29 cellular contexts compared by ENCODE assay signal in the genomic region with DNA sequence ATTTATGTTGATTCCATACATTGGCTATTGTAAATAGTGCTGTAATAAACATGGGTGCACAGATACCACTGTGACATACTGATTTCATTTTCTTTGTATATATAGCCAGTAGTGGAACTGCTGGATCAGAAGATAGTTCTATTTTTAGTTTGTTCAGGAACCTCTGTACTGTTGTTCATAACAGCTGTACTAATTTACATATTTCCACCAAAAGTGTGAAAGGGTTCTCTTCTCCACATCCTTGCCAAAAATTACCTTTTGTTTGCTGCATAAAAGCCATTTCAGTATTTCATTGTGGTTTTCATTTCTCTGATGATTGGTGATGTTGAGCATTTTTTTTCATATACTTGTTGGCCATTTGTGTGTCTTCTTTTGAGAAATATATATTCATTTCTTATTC.
"Had no signal": no experiment of that assay in that cellular context is flagged by ENCODE, and none has a peak within 500 bp of the region (broad histone marks: within the 10 kb centered on the region; RNA-seq: fewer than 3 reads in every experiment).

No MANE protein-coding gene starts in this region.

- H3K4me1 ChIP-seq: adrenal gland, body of pancreas, colonic mucosa, esophagus muscularis mucosa, foreskin keratinocyte, gastrocnemius medialis, heart left ventricle had no signal

- DNase-seq: activated B cell treated with CpG ODN at 0.5 μM for 24 hours; activated CD4-positive, alpha-beta memory T cell treated with anti-CD3 and anti-CD28 coated beads for 36 hours; activated CD4-positive, alpha-beta T cell treated with anti-CD3 and anti-CD28 coated beads for 48 hours; activated CD4-positive, alpha-beta T cell treated with anti-CD3 and anti-CD28 coated beads, Interleukin-2, amount 50 U/mL, for 1 hour; activated CD8-positive, alpha-beta memory T cell treated with anti-CD3 and anti-CD28 coated beads, Interleukin-2, amount 10 ng/mL, durations not matched to agents 7 days and 5 days; activated CD8-positive, alpha-beta memory T cell treated with anti-CD3 and anti-CD28 coated beads, Interleukin-2, amount 50 U/mL, for 4 hours; activated CD8-positive, alpha-beta T cell treated with anti-CD3 and anti-CD28 coated beads, Interleukin-2, amount 10 ng/mL, durations not matched to agents 7 days and 5 days; activated effector memory CD4-positive, alpha-beta T cell treated with anti-CD3 and anti-CD28 coated beads, Interleukin-2, amount 50 U/mL, for 16 hours; activated naive CD4-positive, alpha-beta T cell treated with anti-CD3 and anti-CD28 coated beads for 36 hours; activated naive CD8-positive, alpha-beta T cell treated with anti-CD3 and anti-CD28 coated beads for 36 hours; activated naive CD8-positive, alpha-beta T cell treated with anti-CD3 and anti-CD28 coated beads, Interleukin-2, amount 50 U/mL, for 24 hours; activated T-cell treated with anti-CD3 and anti-CD28 coated beads, Interleukin-2, amount 50 U/mL, for 1 hour; activated T-cell treated with anti-CD3 and anti-CD28 coated beads, Interleukin-2, amount 50 U/mL, for 48 hours; adrenal gland; amygdala; aorta; body of pancreas; caudate nucleus; colonic mucosa; effector CD8-positive, alpha-beta T cell; foreskin keratinocyte; gastrocnemius medialis; glutamatergic neuron; heart left ventricle; hypothalamus; T1000; WERI-Rb-1 had no signal

- FAIRE-seq: endometrium had no signal

- H3K27me3 ChIP-seq: adrenal gland, body of pancreas, colonic mucosa, esophagus muscularis mucosa, foreskin keratinocyte, gastrocnemius medialis, heart left ventricle had no signal

- H3K27ac ChIP-seq: adrenal gland, body of pancreas, colonic mucosa, esophagus muscularis mucosa, foreskin keratinocyte, gastrocnemius medialis, heart left ventricle, WERI-Rb-1 had no signal

- H3K4me3 ChIP-seq: adrenal gland, body of pancreas, colonic mucosa, esophagus muscularis mucosa, gastrocnemius medialis, heart left ventricle had no signal

- H3K9me3 ChIP-seq: adrenal gland, body of pancreas, colonic mucosa, esophagus muscularis mucosa, gastrocnemius medialis had no signal

- H3K36me3 ChIP-seq: adrenal gland, colonic mucosa, esophagus muscularis mucosa, gastrocnemius medialis, heart left ventricle, WERI-Rb-1 had no signal
